30 cellular contexts compared by ENCODE assay signal in genomic region chr4:59503731-59504130, GRCh38.
"Had no signal": no experiment of that assay in that cellular context is flagged by ENCODE, and none has a peak within 500 bp of the region (broad histone marks: within the 10 kb centered on the region; RNA-seq: fewer than 3 reads in every experiment).

No MANE protein-coding gene starts in this region.

- FAIRE-seq: colon had no signal

- DNase-seq: activated B cell treated with CpG ODN at 0.5 μM for 24 hours; activated CD4-positive, alpha-beta T cell treated with anti-CD3 and anti-CD28 coated beads for 48 hours; activated CD4-positive, alpha-beta T cell treated with anti-CD3 and anti-CD28 coated beads, Interleukin-2, amount 50 U/mL, for 1 hour; activated CD4-positive, alpha-beta T cell treated with anti-CD3 and anti-CD28 coated beads, Interleukin-2, amount 50 U/mL, for 48 hours; activated CD8-positive, alpha-beta memory T cell treated with anti-CD3 and anti-CD28 coated beads for 24 hours; activated CD8-positive, alpha-beta T cell treated with anti-CD3 and anti-CD28 coated beads for 36 hours; activated effector memory CD4-positive, alpha-beta T cell treated with Interleukin-2 at 50 U/mL for 16 hours; activated gamma-delta T cell treated with Interleukin-2 at 50 U/mL for 16 hours; activated naive CD4-positive, alpha-beta T cell treated with anti-CD3 and anti-CD28 coated beads, Interleukin-2, amount 50 U/mL, for 16 hours; activated naive CD4-positive, alpha-beta T cell treated with Interleukin-2 at 50 U/mL for 16 hours; activated T-cell treated with anti-CD3 and anti-CD28 coated beads, Interleukin-2, amount 50 U/mL, for 4 hours; amniotic stem cell; anterior cingulate cortex; body of pancreas; caudate nucleus; cortex of kidney; dermis blood vessel endothelial cell; effector CD4-positive, alpha-beta T cell; effector memory CD8-positive, alpha-beta T cell; erythroblast; foreskin keratinocyte; gastrocnemius medialis; glutamatergic neuron; heart left ventricle; T1000; WERI-Rb-1 had no signal

- H3K36me3 ChIP-seq: esophagus muscularis mucosa, gastrocnemius medialis, heart left ventricle, WERI-Rb-1 had no signal

- H3K27ac ChIP-seq: body of pancreas, esophagus muscularis mucosa, foreskin keratinocyte, gastrocnemius medialis, heart left ventricle, WERI-Rb-1 had no signal

- H3K27me3 ChIP-seq: body of pancreas, esophagus muscularis mucosa, foreskin keratinocyte, gastrocnemius medialis, heart left ventricle had no signal

- H3K4me3 ChIP-seq: body of pancreas, esophagus muscularis mucosa, gastrocnemius medialis, heart left ventricle had no signal

- H3K4me1 ChIP-seq: body of pancreas, esophagus muscularis mucosa, foreskin keratinocyte, gastrocnemius medialis, heart left ventricle had no signal

- ATAC-seq: activated CD4-positive, CD25-positive, alpha-beta regulatory T cell treated with anti-CD3 and anti-CD28 coated beads, Interleukin-2, amount 50 U/mL, for 24 hours; activated CD8-positive, alpha-beta T cell treated with anti-CD3 and anti-CD28 coated beads for 36 hours; activated T-cell treated with anti-CD3 and anti-CD28 coated beads, Interleukin-2, amount 50 U/mL, for 4 hours; activated T-helper 17 cell treated with anti-CD3 and anti-CD28 coated beads, Interleukin-2, amount 50 U/mL, for 72 hours; body of pancreas; effector memory CD8-positive, alpha-beta T cell; foreskin keratinocyte; gastrocnemius medialis; heart left ventricle had no signal

- H3K9me3 ChIP-seq: body of pancreas, gastrocnemius medialis, heart left ventricle had no signal
